In the genomic region with DNA sequence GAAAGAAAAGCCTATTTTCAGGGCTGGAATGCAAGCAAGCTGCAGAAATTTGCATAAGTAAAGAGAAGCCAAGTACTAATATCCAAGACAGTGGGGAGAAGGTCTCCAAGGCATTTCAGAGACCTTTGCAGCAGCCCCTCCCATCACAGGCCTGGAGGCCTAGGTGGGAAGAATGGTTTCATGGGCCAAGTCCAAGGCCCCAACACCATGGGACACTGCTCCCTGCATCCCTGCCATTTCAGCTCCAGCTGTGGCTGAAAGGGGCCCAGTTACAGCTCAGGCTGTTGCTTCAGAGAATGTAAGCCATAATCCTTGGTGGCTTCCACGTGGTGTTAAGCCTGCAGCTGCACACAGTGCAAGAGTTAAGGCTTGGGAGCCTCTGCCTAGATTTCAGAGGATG, we compare ENCODE assay signal across 23 cellular contexts.
"Had no signal": no experiment of that assay in that cellular context is flagged by ENCODE, and none has a peak within 500 bp of the region (broad histone marks: within the 10 kb centered on the region; RNA-seq: fewer than 3 reads in every experiment).

No MANE protein-coding gene starts in this region.

- ATAC-seq: HepG2, T-cell had no signal

- H3K4me2 ChIP-seq: KMS-11, SK-N-SH had no signal

- H3K4me3 Mint-ChIP-seq: T-cell had no signal

- H3K36me3 Mint-ChIP-seq: T-cell had no signal

- H3K27ac ChIP-seq: KMS-11 had no signal

- H3K9ac ChIP-seq: KMS-11, SK-N-SH had no signal

- H3K4me1 Mint-ChIP-seq: T-cell had no signal

- DNase-seq: IMR-90, Kasumi-1, MM.1S, NCI-H1048, NCI-H1105, NCI-H1417, NCI-H1436 treated with DMSO at 0.1 percent for 48 hours, NCI-H1694, NCI-H187 treated with DMSO at 0.1 percent for 48 hours, NCI-H2029 treated with DMSO at 0.1 percent for 48 hours, NCI-H2171 treated with DMSO at 0.1 percent for 48 hours, NCI-H345, NCI-H446 treated with DMSO at 0.1 percent for 48 hours, NCI-H510A treated with DMSO at 0.1 percent for 48 hours, NCI-H69, NCI-H774, Right ventricle myocardium superior, RPMI8226, SK-N-SH, SW 1271, T-cell had no signal

- H3K9me3 ChIP-seq: SK-N-SH had no signal
